ENCODE assay signal across 1 cellular context in the genomic region with DNA sequence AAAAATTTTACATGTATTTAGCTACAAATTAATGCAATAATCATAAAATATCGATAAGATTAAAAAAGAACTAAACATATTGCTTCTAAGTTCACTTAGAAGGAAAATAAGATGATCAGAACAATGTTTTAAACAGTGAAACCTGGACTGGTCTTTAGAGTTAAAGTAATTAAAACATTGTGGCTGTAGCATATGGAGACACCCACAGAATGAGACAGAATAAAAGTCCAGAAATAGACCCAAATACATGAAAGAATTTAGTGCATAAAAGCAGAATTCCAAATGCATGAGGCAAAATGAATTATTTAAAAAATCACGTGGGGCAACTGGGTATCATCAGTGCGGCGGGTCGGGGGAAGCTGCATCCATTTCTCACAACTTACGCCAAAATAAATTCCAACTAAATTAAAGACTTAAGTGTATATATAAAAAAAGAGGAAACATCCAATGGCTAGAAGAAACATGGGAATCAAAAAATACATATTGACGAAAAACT.
A peak's percentile ranks its signal among the peaks of the same experiment; 100 is the strongest.
TF ChIP-seq lines count a peak whose summit lies in the region.

No MANE protein-coding gene starts in this region.

TF ChIP-seq in SK-N-SH, 30 proteins besides CTCF, POLR2A, EP300 and RAD21:
- no peak for TF ChIP-seq EZH2phosphoT487 (IDR thresholded peaks at IDR 0.05; ENCODE audit: borderline replicate concordance, low read depth)
- 0 out of 2 replicates have a peak, but pooled peaks have one; percentile 15 for TF ChIP-seq TCF12 (IDR thresholded peaks at IDR 0.05)
